1 cellular context compared by ENCODE assay signal in genomic region chr1:27321813-27322568, GRCh38.
A peak's percentile ranks its signal among the peaks of the same experiment; 100 is the strongest.
TF ChIP-seq lines count a peak whose summit lies in the region.

TMEM222 (plus strand) TSS chr1:27322163; CDS start chr1:27322198, 35 bp downstream.

TF ChIP-seq in K562, 482 proteins besides CTCF, POLR2A, EP300 and RAD21 (continued from another document and continues in another):
- TF ChIP-seq MGA (IDR thresholded peaks at IDR 0.05) (no peak), HSF4 (CRISPR knock-in tag; IDR thresholded peaks at IDR 0.05; ENCODE audit: borderline replicate concordance) (no peak), ZFX (CRISPR knock-in tag; IDR thresholded peaks at IDR 0.05) (peak; percentile 94), ZSCAN29 (IDR thresholded peaks at IDR 0.05) (no peak), GTF2F1 (IDR thresholded peaks at IDR 0.05; ENCODE audit: low read depth, low read length) (no peak), BMI1 (IDR thresholded peaks at IDR 0.05; ENCODE audit: low read length) (no peak), CBFA2T3 (IDR thresholded peaks at IDR 0.05) (no peak), ZNF561 (CRISPR knock-in tag; conservative IDR thresholded peaks at IDR 0.05) (no peak), EGR1 (conservative IDR thresholded peaks at IDR 0.05) (peak; percentile 98), NEUROD1 (IDR thresholded peaks at IDR 0.05; ENCODE audit: borderline replicate concordance, low read depth, low read length, partially characterized antibody) (peak; percentile 77), ARID3A (IDR thresholded peaks at IDR 0.05; ENCODE audit: borderline replicate concordance, low read depth, low read length) (no peak), HIVEP1 (CRISPR knock-in tag; IDR thresholded peaks at IDR 0.05) (peak; percentile 72; the same call in 1 of the 2 replicates), POU5F1 (IDR thresholded peaks at IDR 0.05; ENCODE audit: borderline replicate concordance, low read depth, low read length, partially characterized antibody) (peak; percentile 61), E2F3 (CRISPR knock-in tag; IDR thresholded peaks at IDR 0.05) (peak; percentile 44; the same call in 1 of the 2 replicates), FOXP1 (CRISPR knock-in tag; IDR thresholded peaks at IDR 0.05) (peak; percentile 99), HMBOX1 (IDR thresholded peaks at IDR 0.05) (no peak), POLR3G (IDR thresholded peaks at IDR 0.05; ENCODE audit: extremely low read depth, insufficient read length, insufficient replicate concordance) (no peak), TEAD4 (IDR thresholded peaks at IDR 0.05; ENCODE audit: low read length) (no peak), TEAD4 (CRISPR knock-in tag; IDR thresholded peaks at IDR 0.05; ENCODE audit: borderline replicate concordance) (peak; percentile 97; the same call in 1 of the 2 replicates), SNAPC5 (CRISPR knock-in tag; IDR thresholded peaks at IDR 0.05) (no peak), FOXM1 (IDR thresholded peaks at IDR 0.05; ENCODE audit: low read depth) (no peak), FOXM1 (CRISPR knock-in tag; IDR thresholded peaks at IDR 0.05; ENCODE audit: low read depth) (peak; percentile 91; the same call in 1 of the 2 replicates), ZNF766 (CRISPR knock-in tag; conservative IDR thresholded peaks at IDR 0.05) (no peak), THAP12 (CRISPR knock-in tag; IDR thresholded peaks at IDR 0.05) (peak; percentile 57; the same call in 1 of the 2 replicates)
- TF ChIP-seq, protein P1, sequence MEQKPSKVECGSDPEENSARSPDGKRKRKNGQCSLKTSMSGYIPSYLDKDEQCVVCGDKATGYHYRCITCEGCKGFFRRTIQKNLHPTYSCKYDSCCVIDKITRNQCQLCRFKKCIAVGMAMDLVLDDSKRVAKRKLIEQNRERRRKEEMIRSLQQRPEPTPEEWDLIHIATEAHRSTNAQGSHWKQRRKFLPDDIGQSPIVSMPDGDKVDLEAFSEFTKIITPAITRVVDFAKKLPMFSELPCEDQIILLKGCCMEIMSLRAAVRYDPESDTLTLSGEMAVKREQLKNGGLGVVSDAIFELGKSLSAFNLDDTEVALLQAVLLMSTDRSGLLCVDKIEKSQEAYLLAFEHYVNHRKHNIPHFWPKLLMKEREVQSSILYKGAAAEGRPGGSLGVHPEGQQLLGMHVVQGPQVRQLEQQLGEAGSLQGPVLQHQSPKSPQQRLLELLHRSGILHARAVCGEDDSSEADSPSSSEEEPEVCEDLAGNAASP (IDR thresholded peaks at IDR 0.05) = no peak
- TF ChIP-seq, protein P2, sequence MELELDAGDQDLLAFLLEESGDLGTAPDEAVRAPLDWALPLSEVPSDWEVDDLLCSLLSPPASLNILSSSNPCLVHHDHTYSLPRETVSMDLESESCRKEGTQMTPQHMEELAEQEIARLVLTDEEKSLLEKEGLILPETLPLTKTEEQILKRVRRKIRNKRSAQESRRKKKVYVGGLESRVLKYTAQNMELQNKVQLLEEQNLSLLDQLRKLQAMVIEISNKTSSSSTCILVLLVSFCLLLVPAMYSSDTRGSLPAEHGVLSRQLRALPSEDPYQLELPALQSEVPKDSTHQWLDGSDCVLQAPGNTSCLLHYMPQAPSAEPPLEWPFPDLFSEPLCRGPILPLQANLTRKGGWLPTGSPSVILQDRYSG (tag; conservative IDR thresholded peaks at IDR 0.05; ENCODE audit: low read depth) = 0 out of 2 replicates have a peak, but pooled peaks have one; percentile 41
- TF ChIP-seq, protein P3, sequence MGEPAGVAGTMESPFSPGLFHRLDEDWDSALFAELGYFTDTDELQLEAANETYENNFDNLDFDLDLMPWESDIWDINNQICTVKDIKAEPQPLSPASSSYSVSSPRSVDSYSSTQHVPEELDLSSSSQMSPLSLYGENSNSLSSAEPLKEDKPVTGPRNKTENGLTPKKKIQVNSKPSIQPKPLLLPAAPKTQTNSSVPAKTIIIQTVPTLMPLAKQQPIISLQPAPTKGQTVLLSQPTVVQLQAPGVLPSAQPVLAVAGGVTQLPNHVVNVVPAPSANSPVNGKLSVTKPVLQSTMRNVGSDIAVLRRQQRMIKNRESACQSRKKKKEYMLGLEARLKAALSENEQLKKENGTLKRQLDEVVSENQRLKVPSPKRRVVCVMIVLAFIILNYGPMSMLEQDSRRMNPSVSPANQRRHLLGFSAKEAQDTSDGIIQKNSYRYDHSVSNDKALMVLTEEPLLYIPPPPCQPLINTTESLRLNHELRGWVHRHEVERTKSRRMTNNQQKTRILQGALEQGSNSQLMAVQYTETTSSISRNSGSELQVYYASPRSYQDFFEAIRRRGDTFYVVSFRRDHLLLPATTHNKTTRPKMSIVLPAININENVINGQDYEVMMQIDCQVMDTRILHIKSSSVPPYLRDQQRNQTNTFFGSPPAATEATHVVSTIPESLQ (CRISPR knock-in tag; IDR thresholded peaks at IDR 0.05) = peak; percentile 96
- TF ChIP-seq, protein P4, sequence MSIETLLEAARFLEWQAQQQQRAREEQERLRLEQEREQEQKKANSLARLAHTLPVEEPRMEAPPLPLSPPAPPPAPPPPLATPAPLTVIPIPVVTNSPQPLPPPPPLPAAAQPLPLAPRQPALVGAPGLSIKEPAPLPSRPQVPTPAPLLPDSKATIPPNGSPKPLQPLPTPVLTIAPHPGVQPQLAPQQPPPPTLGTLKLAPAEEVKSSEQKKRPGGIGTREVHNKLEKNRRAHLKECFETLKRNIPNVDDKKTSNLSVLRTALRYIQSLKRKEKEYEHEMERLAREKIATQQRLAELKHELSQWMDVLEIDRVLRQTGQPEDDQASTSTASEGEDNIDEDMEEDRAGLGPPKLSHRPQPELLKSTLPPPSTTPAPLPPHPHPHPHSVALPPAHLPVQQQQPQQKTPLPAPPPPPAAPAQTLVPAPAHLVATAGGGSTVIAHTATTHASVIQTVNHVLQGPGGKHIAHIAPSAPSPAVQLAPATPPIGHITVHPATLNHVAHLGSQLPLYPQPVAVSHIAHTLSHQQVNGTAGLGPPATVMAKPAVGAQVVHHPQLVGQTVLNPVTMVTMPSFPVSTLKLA (conservative IDR thresholded peaks at IDR 0.05) = peak; percentile 95 to 98
- TF ChIP-seq, protein P5, sequence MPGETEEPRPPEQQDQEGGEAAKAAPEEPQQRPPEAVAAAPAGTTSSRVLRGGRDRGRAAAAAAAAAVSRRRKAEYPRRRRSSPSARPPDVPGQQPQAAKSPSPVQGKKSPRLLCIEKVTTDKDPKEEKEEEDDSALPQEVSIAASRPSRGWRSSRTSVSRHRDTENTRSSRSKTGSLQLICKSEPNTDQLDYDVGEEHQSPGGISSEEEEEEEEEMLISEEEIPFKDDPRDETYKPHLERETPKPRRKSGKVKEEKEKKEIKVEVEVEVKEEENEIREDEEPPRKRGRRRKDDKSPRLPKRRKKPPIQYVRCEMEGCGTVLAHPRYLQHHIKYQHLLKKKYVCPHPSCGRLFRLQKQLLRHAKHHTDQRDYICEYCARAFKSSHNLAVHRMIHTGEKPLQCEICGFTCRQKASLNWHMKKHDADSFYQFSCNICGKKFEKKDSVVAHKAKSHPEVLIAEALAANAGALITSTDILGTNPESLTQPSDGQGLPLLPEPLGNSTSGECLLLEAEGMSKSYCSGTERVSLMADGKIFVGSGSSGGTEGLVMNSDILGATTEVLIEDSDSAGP (CRISPR knock-in tag; IDR thresholded peaks at IDR 0.05) = peak; percentile 64; the same call in 1 of the 2 replicates
